18 cellular contexts compared by ENCODE assay signal in the genomic region with DNA sequence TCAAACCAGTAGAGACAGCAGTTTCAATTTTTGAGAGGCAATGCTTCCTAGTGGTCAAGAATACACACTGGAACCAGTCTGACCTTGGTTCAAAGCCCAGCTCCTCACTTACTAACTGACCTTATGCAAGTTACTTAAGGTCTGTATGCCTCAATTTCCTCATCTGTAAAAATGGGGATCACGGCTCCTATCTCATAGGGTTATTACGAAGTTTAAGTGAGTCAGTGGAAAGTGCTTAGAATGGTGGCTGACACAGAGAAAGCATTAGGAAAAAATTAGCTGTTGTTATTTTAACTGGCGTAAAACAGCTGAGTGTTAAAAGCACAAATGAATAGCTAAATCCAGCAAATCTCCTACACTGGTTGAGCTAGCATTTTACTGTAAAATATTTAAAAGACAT.
"Had no signal": no experiment of that assay in that cellular context is flagged by ENCODE, and none has a peak within 500 bp of the region (broad histone marks: within the 10 kb centered on the region; RNA-seq: fewer than 3 reads in every experiment).

No MANE protein-coding gene starts in this region.

- H3K36me3 ChIP-seq: brain microvascular endothelial cell, lower lobe of right lung, suprapubic skin had no signal

- H3K27ac ChIP-seq: brain microvascular endothelial cell, lower lobe of right lung, suprapubic skin had no signal

- H3K4me1 Mint-ChIP-seq: activated naive CD4-positive, alpha-beta T cell treated with anti-CD3 and anti-CD28 coated beads, Interleukin-2, amount 50 U/mL, for 24 hours had no signal

- H3K4me1 ChIP-seq: lower lobe of right lung, suprapubic skin had no signal

- H3K9me3 Mint-ChIP-seq: activated naive CD4-positive, alpha-beta T cell treated with anti-CD3 and anti-CD28 coated beads, Interleukin-2, amount 50 U/mL, for 24 hours; natural killer cell treated with Interleukin-12 subunit alpha and Interleukin-12 subunit beta and Interleukin-15 and Interleukin-18, amount 100 ng/mL, for 72 hours; T-helper 1 cell treated with Interleukin-12 subunit alpha and Interleukin-12 subunit beta and Interleukin-4 antibody, amounts not matched to agents 30 μg/mL and 1 μg/mL, for 36 hours had no signal

- ATAC-seq: left colon; lower lobe of right lung; natural killer cell treated with Interleukin-12 subunit alpha and Interleukin-12 subunit beta and Interleukin-15 and Interleukin-18, amount 100 ng/mL, for 72 hours; stimulated activated naive CD8-positive, alpha-beta T cell treated with anti-CD3 and anti-CD28 coated beads, Interleukin-15, Interleukin-2, amounts not matched to agents 100 U/mL and 50 U/mL, for 24 hours had no signal

- H3K36me3 Mint-ChIP-seq: activated naive CD4-positive, alpha-beta T cell treated with anti-CD3 and anti-CD28 coated beads, Interleukin-2, amount 50 U/mL, for 24 hours; natural killer cell treated with Interleukin-12 subunit alpha and Interleukin-12 subunit beta and Interleukin-15 and Interleukin-18, amount 100 ng/mL, for 72 hours had no signal

- DNase-seq: activated CD4-positive, CD25-positive, alpha-beta regulatory T cell treated with anti-CD3 and anti-CD28 coated beads, Interleukin-2, amount 50 U/mL, for 72 hours; activated CD8-positive, alpha-beta memory T cell treated with anti-CD3 and anti-CD28 coated beads for 24 hours; activated CD8-positive, alpha-beta memory T cell treated with anti-CD3 and anti-CD28 coated beads, Interleukin-2, amount 50 U/mL, for 48 hours; activated effector memory CD4-positive, alpha-beta T cell treated with anti-CD3 and anti-CD28 coated beads, Interleukin-2, amount 50 U/mL, for 16 hours; activated T-cell treated with anti-CD3 and anti-CD28 coated beads, Interleukin-2, amount 50 U/mL, for 48 hours; anterior cingulate cortex; brain microvascular endothelial cell; cortex of kidney; effector memory CD4-positive, alpha-beta T cell; islet precursor cell; left colon; lower lobe of right lung; stimulated activated naive CD8-positive, alpha-beta T cell treated with anti-CD3 and anti-CD28 coated beads, Interleukin-15, Interleukin-2, amounts not matched to agents 100 U/mL and 50 U/mL, for 24 hours; trophoblast cell had no signal

- H3K4me3 ChIP-seq: lower lobe of right lung, suprapubic skin had no signal

- H3K9me3 ChIP-seq: lower lobe of right lung, suprapubic skin had no signal

- H3K27me3 ChIP-seq: brain microvascular endothelial cell, suprapubic skin had no signal

- H3K4me3 Mint-ChIP-seq: activated naive CD4-positive, alpha-beta T cell treated with anti-CD3 and anti-CD28 coated beads, Interleukin-2, amount 50 U/mL, for 24 hours; natural killer cell treated with Interleukin-12 subunit alpha and Interleukin-12 subunit beta and Interleukin-15 and Interleukin-18, amount 100 ng/mL, for 72 hours; T-helper 1 cell treated with Interleukin-12 subunit alpha and Interleukin-12 subunit beta and Interleukin-4 antibody, amounts not matched to agents 30 μg/mL and 1 μg/mL, for 36 hours had no signal

- H3K27ac Mint-ChIP-seq: activated naive CD4-positive, alpha-beta T cell treated with anti-CD3 and anti-CD28 coated beads, Interleukin-2, amount 50 U/mL, for 24 hours; natural killer cell treated with Interleukin-12 subunit alpha and Interleukin-12 subunit beta and Interleukin-15 and Interleukin-18, amount 100 ng/mL, for 72 hours; T-helper 1 cell treated with Interleukin-12 subunit alpha and Interleukin-12 subunit beta and Interleukin-4 antibody, amounts not matched to agents 30 μg/mL and 1 μg/mL, for 36 hours had no signal
